19 cellular contexts compared by ENCODE assay signal in the genomic region with DNA sequence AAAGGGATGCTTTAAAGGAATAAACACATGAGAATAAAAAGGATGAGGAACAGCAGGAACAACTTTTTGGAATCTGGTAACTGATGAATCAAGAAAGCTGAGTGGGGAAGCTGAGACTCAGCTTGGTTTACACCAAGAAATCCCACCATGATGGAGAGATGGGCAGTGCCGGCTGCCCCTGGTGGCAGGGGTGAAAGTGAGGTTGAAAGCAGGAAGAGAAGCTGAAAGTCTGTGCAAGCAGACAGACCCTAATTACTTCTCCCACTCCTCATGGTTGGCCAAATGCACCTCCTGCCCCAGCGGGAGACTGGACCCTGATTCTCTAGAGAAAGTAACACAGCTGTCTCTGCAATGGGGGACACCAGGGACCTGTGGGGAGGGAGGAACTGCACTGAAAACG. TPM values are rescaled to one million over a fixed set of nuclear protein-coding genes. Genes with fewer than 3 reads are reported as not detected.
DNase-seq lines count a peak whose midpoint lies in the region; TF ChIP-seq lines count a peak whose summit lies in the region.
"Had no signal": no experiment of that assay in that cellular context is flagged by ENCODE, and none has a peak within 500 bp of the region (broad histone marks: within the 10 kb centered on the region; RNA-seq: fewer than 3 reads in every experiment).

No MANE protein-coding gene starts in this region.

- H3K9me3 ChIP-seq in BE2C (no peaks in the 10 kb centered on the region), endodermal cell (ENCODE audit: control insufficient read depth, low read length) (peaks cover 8% of the 10 kb centered on the region)

- DNase-seq in BE2C (no peak), NAMALWA (ENCODE audit: low spot score) (peak; percentile 12), endodermal cell (peak; percentile 42), posterior vena cava (ENCODE audit: low spot score) (peak; percentile 14), dedifferentiated amniotic fluid mesenchymal stem cell (ENCODE audit: extremely low spot score) (no peak), midbrain (lab: John Stamatoyannopoulos, UW) (no peak), NCI-H2171 treated with DMSO at 0.1 percent for 48 hours (lab: John Stamatoyannopoulos, UW) (no peak)
- DNase-seq: 8988T; Calu3; CD8-positive, alpha-beta memory T cell; DMS153; HCEC 1CT; KG1; NCI-H1105 treated with DMSO at 0.1 percent for 48 hours; NCI-H2029 treated with DMSO at 0.1 percent for 48 hours; NCI-H446; NCI-H526; OCI-M1 had no signal

- H3K4me1 Mint-ChIP-seq in endodermal cell: no peaks in the 10 kb centered on the region
- H3K4me1 Mint-ChIP-seq: CD8-positive, alpha-beta memory T cell had no signal

- H3K4me3 ChIP-seq in BE2C (ENCODE audit: low read depth, low read length) (no peak overlapping the region), endodermal cell (ENCODE audit: low read length) (no peak overlapping the region)

- no peak overlapping the region for H3K4me3 Mint-ChIP-seq in endodermal cell
- H3K4me3 Mint-ChIP-seq: CD8-positive, alpha-beta memory T cell had no signal

- H3K9ac ChIP-seq in endodermal cell (ENCODE audit: extremely low read depth, low read length, poor library complexity, severe bottlenecking): no peak overlapping the region

- WGBS in endodermal cell (ENCODE audit: insufficient coverage in 1 of 2, insufficient read length in 1 of 2), 2 experiments: 84% methylated on average over 2 of the region's 3 CpGs; no CpG with 5 or more reads in 1 of the 2 experiments

- TF ChIP-seq CTCF in BE2C (IDR thresholded peaks at IDR 0.05; ENCODE audit: low read depth, low read length) (peak; percentile 22; the same call in 1 of the 2 replicates), endodermal cell (conservative IDR thresholded peaks at IDR 0.05) (peak; percentile 55)

- H3K9me3 Mint-ChIP-seq in endodermal cell: peaks cover 20% of the 10 kb centered on the region

- peaks cover 2% of the 10 kb centered on the region for H3K27me3 Mint-ChIP-seq in endodermal cell (ENCODE audit: insufficient read depth)

- intact Hi-C loops in posterior vena cava (cut with DNase I): no loop called here

- H3K27ac ChIP-seq in endodermal cell (ENCODE audit: low read depth, low read length): no peak overlapping the region
- H3K27ac ChIP-seq: C4-2B had no signal

- H3K27me3 ChIP-seq in BE2C: no peaks in the 10 kb centered on the region
- H3K27me3 ChIP-seq in endodermal cell (ENCODE audit: control insufficient read depth, insufficient read depth, low read length, poor library complexity, severe bottlenecking): no peaks in the 10 kb centered on the region

- H3K27ac Mint-ChIP-seq in endodermal cell: no peak overlapping the region

- no peaks in the 10 kb centered on the region for H3K36me3 Mint-ChIP-seq in endodermal cell (ENCODE audit: low read depth)
- H3K36me3 Mint-ChIP-seq: CD8-positive, alpha-beta memory T cell had no signal

- H3K4me1 ChIP-seq in BE2C (0 out of 2 replicates have a peak, but pooled peaks cover 9% of the 10 kb centered on the region), endodermal cell (ENCODE audit: control insufficient read depth, insufficient read depth, low read length) (no peaks in the 10 kb centered on the region)

- H3K36me3 ChIP-seq in BE2C (no peaks in the 10 kb centered on the region), endodermal cell (ENCODE audit: control insufficient read depth, insufficient read depth, low read length) (no peaks in the 10 kb centered on the region)

RNA-seq across cellular contexts. Expression of gene NANOS1, which starts 57.6 kb away (rescaled TPM):
- 1.5 TPM for polyA plus RNA-seq in BE2C (2012; ENCODE audit: insufficient read depth, insufficient read length, low read depth)
- total RNA-seq in endodermal cell (1 to 10 TPM in 1 of 2 donors, under 1 TPM in 1; 0.71 to 1.7 TPM), posterior vena cava (1 to 10 TPM; 1.5 to 1.8 TPM)
- polyA plus RNA-seq in endodermal cell (2013, experiment 1 of 2): 3.6 TPM
- 3.5 TPM for polyA plus RNA-seq in endodermal cell (2013, experiment 2 of 2)

Comparison
In these comparisons a context has a peak if more than half of its experiments do, and no peak if none do; other contexts are left out.
1. DNase-seq: peak in NAMALWA (single experiment), endodermal cell (single experiment) and posterior vena cava (single experiment); none in BE2C (single experiment), dedifferentiated amniotic fluid mesenchymal stem cell (single experiment), midbrain (single experiment) and NCI-H2171 treated with DMSO at 0.1 percent for 48 hours (single experiment).